In the genomic region with DNA sequence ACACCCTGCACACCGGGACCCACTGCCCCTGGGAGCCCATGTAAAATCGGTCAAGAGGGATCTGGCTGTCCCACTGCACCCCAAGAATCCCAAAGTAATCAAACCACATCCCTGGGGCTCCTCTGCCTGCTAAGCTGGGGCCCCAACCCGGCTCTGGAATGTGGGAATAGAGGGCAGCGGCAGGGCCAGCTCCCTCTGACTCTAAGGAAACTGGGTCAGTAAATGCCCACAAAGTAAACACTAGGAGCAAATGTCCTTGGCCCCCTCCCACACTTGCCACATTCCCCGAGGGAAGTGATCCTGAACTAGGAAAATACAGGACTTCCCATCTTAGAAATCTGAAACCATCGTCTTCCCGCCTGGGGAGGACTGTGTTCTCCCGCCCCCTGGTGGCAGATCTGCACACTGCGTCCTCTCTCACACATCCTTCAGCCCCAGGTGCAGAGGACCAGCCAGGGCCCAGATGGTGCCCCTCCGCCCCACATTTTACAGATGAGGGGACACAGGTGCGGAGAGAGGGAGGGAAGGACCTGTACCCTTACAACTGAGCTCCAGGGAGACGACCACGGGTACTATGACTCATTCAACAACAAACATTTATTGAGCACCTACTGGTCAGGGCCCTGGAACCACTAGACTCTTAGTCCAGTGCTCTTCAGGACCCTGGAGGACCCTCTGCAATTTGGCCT, we compare ENCODE assay signal across 1 cellular context.
A peak's percentile ranks its signal among the peaks of the same experiment; 100 is the strongest.
TF ChIP-seq lines count a peak whose summit lies in the region.

No MANE protein-coding gene starts in this region.

TF ChIP-seq in GM23338, 12 proteins besides CTCF, POLR2A, EP300 and RAD21 (continued from another document):
- TF ChIP-seq, protein P1, sequence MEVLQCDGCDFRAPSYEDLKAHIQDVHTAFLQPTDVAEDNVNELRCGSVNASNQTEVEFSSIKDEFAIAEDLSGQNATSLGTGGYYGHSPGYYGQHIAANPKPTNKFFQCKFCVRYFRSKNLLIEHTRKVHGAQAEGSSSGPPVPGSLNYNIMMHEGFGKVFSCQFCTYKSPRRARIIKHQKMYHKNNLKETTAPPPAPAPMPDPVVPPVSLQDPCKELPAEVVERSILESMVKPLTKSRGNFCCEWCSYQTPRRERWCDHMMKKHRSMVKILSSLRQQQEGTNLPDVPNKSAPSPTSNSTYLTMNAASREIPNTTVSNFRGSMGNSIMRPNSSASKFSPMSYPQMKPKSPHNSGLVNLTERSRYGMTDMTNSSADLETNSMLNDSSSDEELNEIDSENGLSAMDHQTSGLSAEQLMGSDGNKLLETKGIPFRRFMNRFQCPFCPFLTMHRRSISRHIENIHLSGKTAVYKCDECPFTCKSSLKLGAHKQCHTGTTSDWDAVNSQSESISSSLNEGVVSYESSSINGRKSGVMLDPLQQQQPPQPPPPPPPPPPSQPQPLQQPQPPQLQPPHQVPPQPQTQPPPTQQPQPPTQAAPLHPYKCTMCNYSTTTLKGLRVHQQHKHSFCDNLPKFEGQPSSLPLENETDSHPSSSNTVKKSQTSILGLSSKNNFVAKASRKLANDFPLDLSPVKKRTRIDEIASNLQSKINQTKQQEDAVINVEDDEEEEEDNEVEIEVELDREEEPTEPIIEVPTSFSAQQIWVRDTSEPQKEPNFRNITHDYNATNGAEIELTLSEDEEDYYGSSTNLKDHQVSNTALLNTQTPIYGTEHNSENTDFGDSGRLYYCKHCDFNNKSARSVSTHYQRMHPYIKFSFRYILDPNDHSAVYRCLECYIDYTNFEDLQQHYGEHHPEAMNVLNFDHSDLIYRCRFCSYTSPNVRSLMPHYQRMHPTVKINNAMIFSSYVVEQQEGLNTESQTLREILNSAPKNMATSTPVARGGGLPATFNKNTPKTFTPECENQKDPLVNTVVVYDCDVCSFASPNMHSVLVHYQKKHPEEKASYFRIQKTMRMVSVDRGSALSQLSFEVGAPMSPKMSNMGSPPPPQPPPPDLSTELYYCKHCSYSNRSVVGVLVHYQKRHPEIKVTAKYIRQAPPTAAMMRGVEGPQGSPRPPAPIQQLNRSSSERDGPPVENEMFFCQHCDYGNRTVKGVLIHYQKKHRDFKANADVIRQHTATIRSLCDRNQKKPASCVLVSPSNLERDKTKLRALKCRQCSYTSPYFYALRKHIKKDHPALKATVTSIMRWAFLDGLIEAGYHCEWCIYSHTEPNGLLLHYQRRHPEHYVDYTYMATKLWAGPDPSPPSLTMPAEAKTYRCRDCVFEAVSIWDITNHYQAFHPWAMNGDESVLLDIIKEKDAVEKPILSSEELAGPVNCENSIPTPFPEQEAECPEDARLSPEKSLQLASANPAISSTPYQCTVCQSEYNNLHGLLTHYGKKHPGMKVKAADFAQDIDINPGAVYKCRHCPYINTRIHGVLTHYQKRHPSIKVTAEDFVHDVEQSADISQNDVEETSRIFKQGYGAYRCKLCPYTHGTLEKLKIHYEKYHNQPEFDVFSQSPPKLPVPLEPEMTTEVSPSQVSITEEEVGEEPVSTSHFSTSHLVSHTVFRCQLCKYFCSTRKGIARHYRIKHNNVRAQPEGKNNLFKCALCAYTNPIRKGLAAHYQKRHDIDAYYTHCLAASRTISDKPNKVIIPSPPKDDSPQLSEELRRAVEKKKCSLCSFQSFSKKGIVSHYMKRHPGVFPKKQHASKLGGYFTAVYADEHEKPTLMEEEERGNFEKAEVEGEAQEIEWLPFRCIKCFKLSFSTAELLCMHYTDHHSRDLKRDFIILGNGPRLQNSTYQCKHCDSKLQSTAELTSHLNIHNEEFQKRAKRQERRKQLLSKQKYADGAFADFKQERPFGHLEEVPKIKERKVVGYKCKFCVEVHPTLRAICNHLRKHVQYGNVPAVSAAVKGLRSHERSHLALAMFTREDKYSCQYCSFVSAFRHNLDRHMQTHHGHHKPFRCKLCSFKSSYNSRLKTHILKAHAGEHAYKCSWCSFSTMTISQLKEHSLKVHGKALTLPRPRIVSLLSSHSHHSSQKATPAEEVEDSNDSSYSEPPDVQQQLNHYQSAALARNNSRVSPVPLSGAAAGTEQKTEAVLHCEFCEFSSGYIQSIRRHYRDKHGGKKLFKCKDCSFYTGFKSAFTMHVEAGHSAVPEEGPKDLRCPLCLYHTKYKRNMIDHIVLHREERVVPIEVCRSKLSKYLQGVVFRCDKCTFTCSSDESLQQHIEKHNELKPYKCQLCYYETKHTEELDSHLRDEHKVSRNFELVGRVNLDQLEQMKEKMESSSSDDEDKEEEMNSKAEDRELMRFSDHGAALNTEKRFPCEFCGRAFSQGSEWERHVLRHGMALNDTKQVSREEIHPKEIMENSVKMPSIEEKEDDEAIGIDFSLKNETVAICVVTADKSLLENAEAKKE (CRISPR knock-in tag; IDR thresholded peaks at IDR 0.05), result no peak
- TF ChIP-seq, protein P2, sequence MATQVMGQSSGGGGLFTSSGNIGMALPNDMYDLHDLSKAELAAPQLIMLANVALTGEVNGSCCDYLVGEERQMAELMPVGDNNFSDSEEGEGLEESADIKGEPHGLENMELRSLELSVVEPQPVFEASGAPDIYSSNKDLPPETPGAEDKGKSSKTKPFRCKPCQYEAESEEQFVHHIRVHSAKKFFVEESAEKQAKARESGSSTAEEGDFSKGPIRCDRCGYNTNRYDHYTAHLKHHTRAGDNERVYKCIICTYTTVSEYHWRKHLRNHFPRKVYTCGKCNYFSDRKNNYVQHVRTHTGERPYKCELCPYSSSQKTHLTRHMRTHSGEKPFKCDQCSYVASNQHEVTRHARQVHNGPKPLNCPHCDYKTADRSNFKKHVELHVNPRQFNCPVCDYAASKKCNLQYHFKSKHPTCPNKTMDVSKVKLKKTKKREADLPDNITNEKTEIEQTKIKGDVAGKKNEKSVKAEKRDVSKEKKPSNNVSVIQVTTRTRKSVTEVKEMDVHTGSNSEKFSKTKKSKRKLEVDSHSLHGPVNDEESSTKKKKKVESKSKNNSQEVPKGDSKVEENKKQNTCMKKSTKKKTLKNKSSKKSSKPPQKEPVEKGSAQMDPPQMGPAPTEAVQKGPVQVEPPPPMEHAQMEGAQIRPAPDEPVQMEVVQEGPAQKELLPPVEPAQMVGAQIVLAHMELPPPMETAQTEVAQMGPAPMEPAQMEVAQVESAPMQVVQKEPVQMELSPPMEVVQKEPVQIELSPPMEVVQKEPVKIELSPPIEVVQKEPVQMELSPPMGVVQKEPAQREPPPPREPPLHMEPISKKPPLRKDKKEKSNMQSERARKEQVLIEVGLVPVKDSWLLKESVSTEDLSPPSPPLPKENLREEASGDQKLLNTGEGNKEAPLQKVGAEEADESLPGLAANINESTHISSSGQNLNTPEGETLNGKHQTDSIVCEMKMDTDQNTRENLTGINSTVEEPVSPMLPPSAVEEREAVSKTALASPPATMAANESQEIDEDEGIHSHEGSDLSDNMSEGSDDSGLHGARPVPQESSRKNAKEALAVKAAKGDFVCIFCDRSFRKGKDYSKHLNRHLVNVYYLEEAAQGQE (IDR thresholded peaks at IDR 0.05; ENCODE audit: unreplicated experiment), result peak; percentile 6
- no peak for TF ChIP-seq ZNF114 (CRISPR knock-in tag; IDR thresholded peaks at IDR 0.05)
- TF ChIP-seq, protein P3, sequence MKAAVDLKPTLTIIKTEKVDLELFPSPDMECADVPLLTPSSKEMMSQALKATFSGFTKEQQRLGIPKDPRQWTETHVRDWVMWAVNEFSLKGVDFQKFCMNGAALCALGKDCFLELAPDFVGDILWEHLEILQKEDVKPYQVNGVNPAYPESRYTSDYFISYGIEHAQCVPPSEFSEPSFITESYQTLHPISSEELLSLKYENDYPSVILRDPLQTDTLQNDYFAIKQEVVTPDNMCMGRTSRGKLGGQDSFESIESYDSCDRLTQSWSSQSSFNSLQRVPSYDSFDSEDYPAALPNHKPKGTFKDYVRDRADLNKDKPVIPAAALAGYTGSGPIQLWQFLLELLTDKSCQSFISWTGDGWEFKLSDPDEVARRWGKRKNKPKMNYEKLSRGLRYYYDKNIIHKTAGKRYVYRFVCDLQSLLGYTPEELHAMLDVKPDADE (IDR thresholded peaks at IDR 0.05), result no peak
- TF ChIP-seq CREB1 (CRISPR knock-in tag; IDR thresholded peaks at IDR 0.05; ENCODE audit: low read depth), result no peak
- no peak for TF ChIP-seq EZH2phosphoT487 (IDR thresholded peaks at IDR 0.05; ENCODE audit: unreplicated experiment)
- TF ChIP-seq ZNF331 (CRISPR knock-in tag; IDR thresholded peaks at IDR 0.05; ENCODE audit: low read depth), result no peak
- TF ChIP-seq NANOG (IDR thresholded peaks at IDR 0.05; ENCODE audit: borderline replicate concordance), result no peak
- TF ChIP-seq EZH2 (IDR thresholded peaks at IDR 0.05; ENCODE audit: low read depth, unreplicated experiment), result no peak
- TF ChIP-seq JUNB (IDR thresholded peaks at IDR 0.05; ENCODE audit: unreplicated experiment), result no peak
